Comparison of ENCODE assay signal across 9 cellular contexts in the genomic region with DNA sequence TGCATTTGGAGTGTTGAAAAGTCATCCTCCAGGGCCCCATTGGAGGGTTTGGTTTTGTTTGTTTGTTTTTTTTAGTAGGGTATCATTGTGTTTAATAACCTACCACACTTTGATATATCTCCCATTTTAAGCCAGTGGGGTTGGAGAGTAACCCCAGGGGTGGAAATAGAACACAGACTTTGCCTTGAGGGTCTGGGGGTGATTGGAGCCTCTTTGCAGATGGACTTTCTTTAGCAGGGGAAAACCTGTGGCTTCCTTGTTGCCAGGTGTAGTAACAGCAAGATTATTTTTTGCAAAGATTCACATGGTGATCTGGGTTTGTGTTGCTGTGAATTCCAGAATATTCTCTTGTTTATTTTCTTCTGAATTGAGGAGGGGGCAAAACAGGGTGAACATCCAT. TPM values are rescaled to one million over a fixed set of nuclear protein-coding genes. Genes with fewer than 3 reads are reported as not detected.
DNase-seq lines count a peak whose midpoint lies in the region; ATAC-seq, FAIRE-seq and TF ChIP-seq lines count a peak whose summit lies in the region.
"Had no signal": no experiment of that assay in that cellular context is flagged by ENCODE, and none has a peak within 500 bp of the region (broad histone marks: within the 10 kb centered on the region; RNA-seq: fewer than 3 reads in every experiment).

No MANE protein-coding gene starts in this region.

- H4K8ac ChIP-seq in mesenchymal stem cell (ENCODE audit: low read length), result no peak overlapping the region

- H2BK12ac ChIP-seq in mesenchymal stem cell (ENCODE audit: low read length in 2 of 2), result peak overlapping the region in 1 of 2 experiments; percentile 63

- peak overlapping the region; percentile 50 for H3K27ac ChIP-seq in cardiac muscle cell
- H3K27ac ChIP-seq in K562 (ENCODE audit: extremely low read depth, low read depth, low read length), result peak overlapping the region; percentile 83
- H3K27ac ChIP-seq in mesenchymal stem cell (ENCODE audit: low read length, poor library complexity, severe bottlenecking), result peak overlapping the region; percentile 33
- H3K27ac ChIP-seq in uterus, result peak overlapping the region; percentile 80 to 87

- CTCF ChIA-PET in K562 (lab: Yijun Ruan, JAX; ENCODE audit: low intra/inter-chr PET ratio), result no interaction called here

- H3K79me1 ChIP-seq in mesenchymal stem cell (replicated peaks; ENCODE audit: low read length, poor library complexity, severe bottlenecking), result peaks cover 39% of the 10 kb centered on the region

- H3K4me2 ChIP-seq in K562 (ENCODE audit: insufficient read depth, low read length), result peak overlapping the region; percentile 86
- H3K4me2 ChIP-seq in mesenchymal stem cell (ENCODE audit: low read length, poor library complexity, severe bottlenecking), result peak overlapping the region; percentile 94

- H2AK5ac ChIP-seq in mesenchymal stem cell (ENCODE audit: low read length, severe bottlenecking), result no peak overlapping the region

- DNase-seq in cardiac muscle cell (ENCODE audit: low read depth in 1 of 2, low spot score in 1 of 2) (no peak), cardiac septum (ENCODE audit: low spot score) (no peak), K562 (ENCODE audit: extremely low read depth in 1 of 4, low spot score in 3 of 4) (no peak), mesenchymal stem cell (no peak), uterus (no peak), lower leg skin (ENCODE audit: low spot score in 2 of 2) (no peak), NCI-H1436 (lab: John Stamatoyannopoulos, UW) (no peak)

- peaks cover 63% of the 10 kb centered on the region for H3K79me2 ChIP-seq in K562 (ENCODE audit: control insufficient read depth, insufficient read depth, low read length)

- peak overlapping the region in 1 of 2 experiments; percentile 48 for H3K18ac ChIP-seq in mesenchymal stem cell (ENCODE audit: low read depth in 1 of 2, low read length in 2 of 2)

- peaks cover 4% of the 10 kb centered on the region for H3K27me3 ChIP-seq in cardiac muscle cell
- no peaks in the 10 kb centered on the region for H3K27me3 ChIP-seq in K562 (ENCODE audit: control insufficient read depth in 2 of 2, insufficient read depth in 2 of 2, low read length in 2 of 2)
- H3K27me3 ChIP-seq in mesenchymal stem cell (ENCODE audit: control insufficient read depth in 1 of 2, insufficient read depth in 1 of 2, low read length in 2 of 2), result no peaks in the 10 kb centered on the region
- H3K27me3 ChIP-seq in uterus, result no peaks in the 10 kb centered on the region

- peaks cover 7% of the 10 kb centered on the region for H4K20me1 ChIP-seq in K562 (replicated peaks; ENCODE audit: control insufficient read depth, insufficient read depth, low read length)

- no peaks in the 10 kb centered on the region for H3K9me3 ChIP-seq in cardiac muscle cell (ENCODE audit: low read depth)
- H3K9me3 ChIP-seq in K562 (replicated peaks; ENCODE audit: control insufficient read depth, insufficient read depth, low read depth, low read length), result no peaks in the 10 kb centered on the region
- H3K9me3 ChIP-seq in mesenchymal stem cell (ENCODE audit: control insufficient read depth, low read length), result no peaks in the 10 kb centered on the region
- H3K9me3 ChIP-seq in uterus, result no peaks in the 10 kb centered on the region

- no peak overlapping the region for H2BK120ac ChIP-seq in mesenchymal stem cell (ENCODE audit: low read depth, low read length)

- no peak overlapping the region for H2AFZ ChIP-seq in K562 (ENCODE audit: low read depth, low read length)
- no peak overlapping the region for H2AFZ ChIP-seq in mesenchymal stem cell (ENCODE audit: low read depth, low read length)

- ATAC-seq in K562 (no peak), GM19023 (IDR thresholded peaks at IDR 0.05; ENCODE audit: unreplicated experiment) (no peak)

- no peak overlapping the region for H2BK15ac ChIP-seq in mesenchymal stem cell (ENCODE audit: low read depth, poor library complexity, severe bottlenecking)

- no peak overlapping the region for H4K91ac ChIP-seq in mesenchymal stem cell (ENCODE audit: low read length)

- FAIRE-seq in K562 (lab: Jason Lieb, UNC), result no peak
- FAIRE-seq: G401.6 had no signal

- TF ChIP-seq POLR2A in K562 (conservative IDR thresholded peaks at IDR 0.05), result no peak
- no peak for TF ChIP-seq POLR2A in uterus (IDR thresholded peaks at IDR 0.05)
- no peak for TF ChIP-seq POLR2A in lower leg skin (IDR thresholded peaks at IDR 0.05)

- TF ChIP-seq RAD21 in K562 (CRISPR knock-in tag; conservative IDR thresholded peaks at IDR 0.05 in 1 of 2, IDR thresholded peaks at IDR 0.05 in 1 of 2), result no peak

- intact Hi-C loops in cardiac septum (cut with DNase I), result no loop called here
- intact Hi-C loops in K562 (cut with micrococcal nuclease), result loop anchor here (5.0 kb wide), 1 partner anchor 36 kb away; no protein-coding TSS in a partner anchor
- intact Hi-C loops in uterus (cut with DNase I; ENCODE audit: low total_unique reads), result no loop called here
- intact Hi-C loops in lower leg skin (cut with DNase I; ENCODE audit: low total_unique reads), result no loop called here

- H3K23ac ChIP-seq in mesenchymal stem cell (ENCODE audit: low read length in 2 of 2), result no peak overlapping the region

- H3K4me1 ChIP-seq in cardiac muscle cell (ENCODE audit: low read depth), result peaks cover 16% of the 10 kb centered on the region
- peaks cover 27 to 38% of the 10 kb centered on the region in 2 experiments; a peak in 4 of 5 replicates for H3K4me1 ChIP-seq in K562 (replicated peaks in 1 of 2; ENCODE audit: control insufficient read depth in 2 of 2, insufficient read depth in 2 of 2, low read length in 2 of 2)
- peaks cover 8% of the 10 kb centered on the region for H3K4me1 ChIP-seq in mesenchymal stem cell (ENCODE audit: control insufficient read depth, insufficient read depth, low read depth, low read length)
- peaks cover 0 to 10% of the 10 kb centered on the region in 2 donors for H3K4me1 ChIP-seq in uterus

- H3K4me3 ChIP-seq in cardiac muscle cell, result peak overlapping the region; percentile 99
- peak overlapping the region; percentile 90 for H3K4me3 ChIP-seq in K562
- peak overlapping the region in 1 of 2 experiments; percentile 89 for H3K4me3 ChIP-seq in mesenchymal stem cell (ENCODE audit: insufficient read depth in 1 of 2, low read depth in 1 of 2, low read length in 2 of 2)
- H3K4me3 ChIP-seq in uterus, result peak overlapping the region; percentile 47 to 87
- H3K4me3 ChIP-seq in lower leg skin (ENCODE audit: low read depth, poor library complexity, severe bottlenecking), result no peak overlapping the region

- no peak overlapping the region for H3K14ac ChIP-seq in mesenchymal stem cell (ENCODE audit: low read length in 2 of 2)

- H3K9ac ChIP-seq in K562 (ENCODE audit: insufficient read depth in 1 of 2, low read depth in 2 of 2, low read length in 2 of 2) (peak overlapping the region; percentile 77 to 96; a peak in 3 of 4 replicates), mesenchymal stem cell (ENCODE audit: low read length) (peak overlapping the region; percentile 90)

- POLR2A ChIA-PET in K562 (lab: Yijun Ruan, JAX), result interaction anchor here (0.7 to 1.5 kb wide), 2 partner anchors 9 to 67 kb away, joined by 3 to 10 read pairs; no protein-coding TSS in a partner anchor

- no TSS peak for BruUV-seq in K562 (replicated peaks; lab: Mats Ljungman, UMichigan)

- H3K4ac ChIP-seq in mesenchymal stem cell (ENCODE audit: low read depth in 1 of 2, low read length in 2 of 2), result no peak overlapping the region

- no peaks in the 10 kb centered on the region for H3K9me1 ChIP-seq in K562 (ENCODE audit: control insufficient read depth, insufficient read depth, low read length)

- H3K36me3 ChIP-seq in cardiac muscle cell (no peaks in the 10 kb centered on the region), K562 (ENCODE audit: control insufficient read depth, insufficient read depth, low read length) (peaks cover 10% of the 10 kb centered on the region; the same call in 2 of the 3 replicates), mesenchymal stem cell (ENCODE audit: control insufficient read depth in 1 of 2, insufficient read depth in 2 of 2, low read depth in 1 of 2, low read length in 2 of 2) (no peaks in the 10 kb centered on the region), uterus (no peaks in the 10 kb centered on the region)

- TF ChIP-seq CTCF in cardiac muscle cell (IDR thresholded peaks at IDR 0.05; ENCODE audit: low read depth, low read length) (no peak), K562 (IDR thresholded peaks at IDR 0.05 in 2 of 3, conservative IDR thresholded peaks at IDR 0.05 in 1 of 3; ENCODE audit: insufficient read depth in 2 of 3, low read depth in 1 of 3, low read length in 3 of 3) (no peak), uterus (IDR thresholded peaks at IDR 0.05) (no peak), lower leg skin (IDR thresholded peaks at IDR 0.05) (no peak)

- H2BK5ac ChIP-seq in mesenchymal stem cell (ENCODE audit: low read depth, low read length, poor library complexity, severe bottlenecking), result no peak overlapping the region

- in situ Hi-C loops in K562 (cut with MboI), result no loop called here

- TF ChIP-seq EP300 in K562 (IDR thresholded peaks at IDR 0.05; ENCODE audit: low read length), result no peak

TF ChIP-seq in K562, 482 proteins besides CTCF, POLR2A, EP300 and RAD21 (continues in another document):
- no peak for TF ChIP-seq HDAC2 (IDR thresholded peaks at IDR 0.05)

RNA-seq across cellular contexts. Expression of gene ABCC1, which starts 1.5 kb away (rescaled TPM):
- total RNA-seq in cardiac muscle cell (17.7 and 31.0 TPM in 2 replicates), cardiac septum (16.6 TPM), K562 (2014; rRNA removed) (12.5 and 15.7 TPM in 2 replicates), K562 (2014; rRNA removed; fragmentation: Illumina TruSeq; extraction: Trizol) (9.5 and 10.0 TPM in 2 replicates), K562 (2015; rRNA removed; fragmentation: Illumina TruSeq; extraction: Trizol) (7.4 and 8.8 TPM in 2 replicates), K562 (2021) (39.9 and 41.6 TPM in 2 replicates), uterus (10 to 100 TPM; 12.1 to 39.2 (median 18.6) TPM), lower leg skin (10 to 100 TPM; 16.4 to 25.3 (median 21.8) TPM)
- polyA plus RNA-seq in cardiac muscle cell (14.2 and 14.5 TPM in 2 replicates), K562 (2011; rRNA removed) (9.9 and 13.8 TPM in 2 replicates), K562 (2014; fragmentation: Illumina TruSeq; extraction: Trizol) (27.2 and 27.9 TPM in 2 replicates), K562 (2014; fragmentation: Nextera tagmentation; extraction: Ambion mirVana) (1 to 10 TPM; 3.9 to 4.4 TPM), K562 (2014; rRNA removed) (14.2 and 15.6 TPM in 2 replicates)
- total RNA-seq in K562 (2011; cell fraction: chromatin; rRNA removed; ENCODE audit: low replicate concordance), result 141 and 264 TPM in 2 replicates
- 136 and 143 TPM in 2 replicates for total RNA-seq in K562 (2011; cell fraction: nucleolus; rRNA removed)
- 122 and 132 TPM in 2 replicates for total RNA-seq in K562 (2011; cell fraction: nucleoplasm; rRNA removed)
- polyA plus RNA-seq in K562 (2011; cell fraction: cytosol; rRNA removed), result 13.3 and 15.4 TPM in 2 replicates
- 35.3 and 52.6 TPM in 2 replicates for polyA plus RNA-seq in K562 (2011; cell fraction: nucleus; rRNA removed)
- polyA plus RNA-seq in K562 (2012), result 32.3 and 37.8 TPM in 2 replicates
- 35.0 and 39.8 TPM in 2 replicates for polyA minus RNA-seq in K562 (2011; rRNA and poly(A)+ RNA removed)
- 36.8 and 44.5 TPM in 2 replicates for polyA minus RNA-seq in K562 (2011; cell fraction: cytosol; rRNA and poly(A)+ RNA removed)
- 28.7 and 39.2 TPM in 2 replicates for polyA minus RNA-seq in K562 (2011; cell fraction: nucleus; rRNA and poly(A)+ RNA removed)
- 42.8 TPM for polyA plus RNA-seq in mesenchymal stem cell (2013, experiment 1 of 2)
- polyA plus RNA-seq in mesenchymal stem cell (2013, experiment 2 of 2), result 39.9 TPM

Comparison
In these comparisons a context has a peak if more than half of its experiments do, and no peak if none do; other contexts are left out.
1. H3K27ac ChIP-seq: peak in every context shown above with its lines; median percentile 84 in uterus; 83 in K562; 50 in cardiac muscle cell; 33 in mesenchymal stem cell.